Comparison of ENCODE assay signal across 10 cellular contexts in the genomic region with DNA sequence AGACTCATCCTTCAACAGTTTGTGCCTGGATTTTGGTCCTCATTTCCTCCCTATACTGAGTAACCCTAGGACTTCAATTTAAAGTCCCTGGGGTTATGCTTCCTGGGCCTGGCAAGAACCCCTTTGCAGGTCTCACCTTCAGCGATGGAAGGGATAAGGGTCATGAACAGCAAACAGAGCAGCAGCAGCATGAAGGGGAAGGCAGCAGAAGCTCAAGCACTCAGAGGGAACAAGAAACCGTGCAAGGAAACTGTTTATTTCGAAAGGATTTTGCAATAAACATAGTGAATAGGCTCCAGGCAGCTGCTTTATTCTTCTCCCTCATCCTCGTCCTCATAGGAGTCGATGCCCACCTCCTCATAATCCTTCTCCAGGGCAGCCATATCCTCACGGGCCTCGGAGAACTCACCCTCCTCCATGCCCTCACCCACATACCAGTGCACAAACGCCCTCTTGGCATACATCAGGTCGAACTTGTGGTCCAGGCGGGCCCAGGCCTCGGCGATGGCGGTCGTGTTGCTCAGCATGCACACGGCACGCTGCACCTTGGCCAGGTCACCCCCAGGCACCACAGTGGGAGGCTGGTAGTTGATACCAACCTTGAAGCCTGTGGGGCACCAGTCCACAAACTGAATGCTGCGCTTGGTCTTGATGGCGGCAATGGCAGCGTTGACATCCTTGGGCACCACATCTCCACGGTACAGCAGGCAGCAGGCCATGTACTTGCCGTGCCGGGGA. TPM values are rescaled to one million over a fixed set of nuclear protein-coding genes. Genes with fewer than 3 reads are reported as not detected.
DNase-seq lines count a peak whose midpoint lies in the region; ATAC-seq and TF ChIP-seq lines count a peak whose summit lies in the region.
"Had no signal": no experiment of that assay in that cellular context is flagged by ENCODE, and none has a peak within 500 bp of the region (broad histone marks: within the 10 kb centered on the region; RNA-seq: fewer than 3 reads in every experiment).

No MANE protein-coding gene starts in this region.

- WGBS in upper lobe of left lung, 2 donors: 61 to 67% methylated on average over 12 to 22 of the region's 22 CpGs
- WGBS in ovary, 3 donors: 80 to 88% (median 82%) methylated on average over 22 of the region's 22 CpGs

- intact Hi-C loops in ovary (cut with DNase I): no loop called here

- TF ChIP-seq EP300 in upper lobe of left lung (IDR thresholded peaks at IDR 0.05): no peak
- no peak for TF ChIP-seq EP300 in ovary (IDR thresholded peaks at IDR 0.05)

- no peaks in the 10 kb centered on the region for H3K27me3 Mint-ChIP-seq in activated naive CD4-positive, alpha-beta T cell treated with anti-CD3 and anti-CD28 coated beads, Interleukin-2, amount 50 U/mL, for 24 hours
- no peaks in the 10 kb centered on the region for H3K27me3 Mint-ChIP-seq in activated naive CD8-positive, alpha-beta T cell treated with anti-CD3 and anti-CD28 coated beads, Interleukin-2, amount 10 ng/mL, durations not matched to agents 7 days and 5 days
- no peaks in the 10 kb centered on the region for H3K27me3 Mint-ChIP-seq in memory B cell

- peak overlapping the region; percentile 86 for H3K27ac Mint-ChIP-seq in activated naive CD4-positive, alpha-beta T cell treated with anti-CD3 and anti-CD28 coated beads, Interleukin-2, amount 50 U/mL, for 24 hours
- H3K27ac Mint-ChIP-seq in activated naive CD8-positive, alpha-beta T cell treated with anti-CD3 and anti-CD28 coated beads, Interleukin-2, amount 10 ng/mL, durations not matched to agents 7 days and 5 days: peak overlapping the region; percentile 90
- peak overlapping the region; percentile 85 for H3K27ac Mint-ChIP-seq in memory B cell

- H3K9me3 Mint-ChIP-seq in activated naive CD4-positive, alpha-beta T cell treated with anti-CD3 and anti-CD28 coated beads, Interleukin-2, amount 50 U/mL, for 24 hours: no peaks in the 10 kb centered on the region
- no peaks in the 10 kb centered on the region for H3K9me3 Mint-ChIP-seq in activated naive CD8-positive, alpha-beta T cell treated with anti-CD3 and anti-CD28 coated beads, Interleukin-2, amount 10 ng/mL, durations not matched to agents 7 days and 5 days
- H3K9me3 Mint-ChIP-seq in memory B cell: no peaks in the 10 kb centered on the region
- H3K9me3 Mint-ChIP-seq: mesothelial cell of epicardium had no signal

- no peak for TF ChIP-seq POLR2A in upper lobe of left lung (IDR thresholded peaks at IDR 0.05)
- TF ChIP-seq POLR2A in ovary (IDR thresholded peaks at IDR 0.05): no peak
- TF ChIP-seq POLR2A in erythroblast (IDR thresholded peaks at IDR 0.05; ENCODE audit: low read length): no peak

- no peaks in the 10 kb centered on the region for H3K27me3 ChIP-seq in upper lobe of left lung
- H3K27me3 ChIP-seq in ovary: no peaks in the 10 kb centered on the region

- H3K9me3 ChIP-seq in upper lobe of left lung (no peaks in the 10 kb centered on the region), ovary (no peaks in the 10 kb centered on the region)

- H3K4me3 Mint-ChIP-seq in activated naive CD4-positive, alpha-beta T cell treated with anti-CD3 and anti-CD28 coated beads, Interleukin-2, amount 50 U/mL, for 24 hours: peak overlapping the region; percentile 85
- peak overlapping the region; percentile 99 for H3K4me3 Mint-ChIP-seq in activated naive CD8-positive, alpha-beta T cell treated with anti-CD3 and anti-CD28 coated beads, Interleukin-2, amount 10 ng/mL, durations not matched to agents 7 days and 5 days
- H3K4me3 Mint-ChIP-seq in memory B cell: peak overlapping the region; percentile 82
- H3K4me3 Mint-ChIP-seq: mesothelial cell of epicardium had no signal

- POLR2A ChIA-PET in activated naive CD8-positive, alpha-beta T cell treated with anti-CD3 and anti-CD28 coated beads, Interleukin-2, amount 10 ng/mL, durations not matched to agents 7 days and 5 days (lab: Charles Lee): interaction anchor here (0.6 to 8.4 kb wide), 14 partner anchors 10 to 1020 kb away, joined by 3 to 56 read pairs (median 6); a partner anchor contains a TSS

- peaks cover 16% of the 10 kb centered on the region for H3K36me3 Mint-ChIP-seq in activated naive CD4-positive, alpha-beta T cell treated with anti-CD3 and anti-CD28 coated beads, Interleukin-2, amount 50 U/mL, for 24 hours
- H3K36me3 Mint-ChIP-seq in activated naive CD8-positive, alpha-beta T cell treated with anti-CD3 and anti-CD28 coated beads, Interleukin-2, amount 10 ng/mL, durations not matched to agents 7 days and 5 days: peaks cover 53% of the 10 kb centered on the region
- H3K36me3 Mint-ChIP-seq in memory B cell: peaks cover 22% of the 10 kb centered on the region
- H3K36me3 Mint-ChIP-seq: mesothelial cell of epicardium had no signal

- H3K4me1 ChIP-seq in upper lobe of left lung (peaks cover 74 to 95% (median 82%) of the 10 kb centered on the region in 4 donors), ovary (ENCODE audit: insufficient read depth) (peaks cover 26% of the 10 kb centered on the region)

- H3K27ac ChIP-seq in upper lobe of left lung (peak overlapping the region; percentile 77 to 96 (median 96)), ovary (peak overlapping the region in 1 of 2 donors; percentile 71)

- no peak for ATAC-seq in activated naive CD8-positive, alpha-beta T cell treated with anti-CD3 and anti-CD28 coated beads, Interleukin-2, amount 10 ng/mL, durations not matched to agents 7 days and 5 days (ENCODE audit: low read depth)
- ATAC-seq in memory B cell (ENCODE audit: low read depth) (no peak), upper lobe of left lung (ENCODE audit: low FRiP score in 2 of 2) (no peak), GM18867 (IDR thresholded peaks at IDR 0.05; ENCODE audit: unreplicated experiment) (no peak)

- no peak for DNase-seq in activated naive CD4-positive, alpha-beta T cell treated with Interleukin-2 at 50 U/mL for 16 hours
- DNase-seq in activated naive CD8-positive, alpha-beta T cell treated with anti-CD3 and anti-CD28 coated beads, Interleukin-2, amount 10 ng/mL, durations not matched to agents 7 days and 5 days: no peak
- DNase-seq in memory B cell (ENCODE audit: low spot score in 2 of 2) (no peak), upper lobe of left lung (peak in 1 of 2 donors; percentile 78), ovary (no peak), erythroblast (lab: John Stamatoyannopoulos, UW) (no peak)
- DNase-seq: NCI-H187 treated with DMSO at 0.1 percent for 48 hours had no signal

- H3K4me3 ChIP-seq in upper lobe of left lung (peak overlapping the region in 3 of 4 donors; percentile 12 to 31 (median 18)), ovary (no peak overlapping the region)

- H3K36me3 ChIP-seq in upper lobe of left lung (peaks cover 2 to 37% (median 11%) of the 10 kb centered on the region in 4 donors), ovary (no peaks in the 10 kb centered on the region)

- TF ChIP-seq CTCF in upper lobe of left lung (IDR thresholded peaks at IDR 0.05): no peak
- TF ChIP-seq CTCF in ovary (IDR thresholded peaks at IDR 0.05): no peak

- peaks cover 71% of the 10 kb centered on the region for H3K4me1 Mint-ChIP-seq in activated naive CD4-positive, alpha-beta T cell treated with anti-CD3 and anti-CD28 coated beads, Interleukin-2, amount 50 U/mL, for 24 hours
- peaks cover 69% of the 10 kb centered on the region for H3K4me1 Mint-ChIP-seq in activated naive CD8-positive, alpha-beta T cell treated with anti-CD3 and anti-CD28 coated beads, Interleukin-2, amount 10 ng/mL, durations not matched to agents 7 days and 5 days
- H3K4me1 Mint-ChIP-seq in memory B cell: peaks cover 63% of the 10 kb centered on the region

RNA-seq across cellular contexts. Expression of a gene that starts 2.8 kb away (rescaled TPM):
- not detected for total RNA-seq in activated naive CD8-positive, alpha-beta T cell treated with anti-CD3 and anti-CD28 coated beads, Interleukin-2, amount 10 ng/mL, durations not matched to agents 7 days and 5 days
- total RNA-seq in upper lobe of left lung: 1 to 10 TPM in 5 of 6 donors, under 1 TPM in 1; 0.26 to 8.9 (median 3.1) TPM
- 10 to 100 TPM in 1 of 7 donors, 1 to 10 TPM in 1, under 1 TPM in 3, not detected in 2; 0.27 to 13.2 (median 0.83) TPM for total RNA-seq in ovary
- under 1 TPM; 0.18 to 0.34 TPM for polyA plus RNA-seq in ovary
- total RNA-seq: mesothelial cell of epicardium had no signal

RNA-seq across cellular contexts. Expression of a gene that starts 3.5 kb away (rescaled TPM):
- total RNA-seq in activated naive CD8-positive, alpha-beta T cell treated with anti-CD3 and anti-CD28 coated beads, Interleukin-2, amount 10 ng/mL, durations not matched to agents 7 days and 5 days: 100 to 1,000 TPM; 237 to 266 TPM
- total RNA-seq in upper lobe of left lung (10 to 100 TPM; 17.8 to 52.1 (median 40.3) TPM), ovary (10 to 100 TPM in 6 of 7 donors, 1 to 10 TPM in 1; 8.4 to 53.6 (median 16.5) TPM)
- polyA plus RNA-seq in ovary: 10 to 100 TPM in 1 of 2 donors, 1 to 10 TPM in 1; 7.9 to 42.2 TPM

RNA-seq across cellular contexts. Expression of a gene that starts 4.9 kb away (rescaled TPM):
- total RNA-seq in activated naive CD8-positive, alpha-beta T cell treated with anti-CD3 and anti-CD28 coated beads, Interleukin-2, amount 10 ng/mL, durations not matched to agents 7 days and 5 days: 10 to 100 TPM; 34.0 to 36.0 TPM
- 10 to 100 TPM; 12.6 to 28.3 (median 15.7) TPM for total RNA-seq in upper lobe of left lung
- 10 to 100 TPM; 12.4 to 24.8 (median 17.9) TPM for total RNA-seq in ovary
- polyA plus RNA-seq in ovary: 10 to 100 TPM; 19.1 to 29.4 TPM

RNA-seq across cellular contexts. Expression of a gene that starts 5.0 kb away (rescaled TPM):
- 1 to 10 TPM; 3.3 to 4.1 TPM for total RNA-seq in activated naive CD8-positive, alpha-beta T cell treated with anti-CD3 and anti-CD28 coated beads, Interleukin-2, amount 10 ng/mL, durations not matched to agents 7 days and 5 days
- 10 to 100 TPM in 3 of 6 donors, 1 to 10 TPM in 3; 4.1 to 19.5 (median 11.9) TPM for total RNA-seq in upper lobe of left lung
- total RNA-seq in ovary: 10 to 100 TPM in 6 of 7 donors, 1 to 10 TPM in 1; 5.7 to 20.3 (median 13.9) TPM
- 10 to 100 TPM; 12.8 to 19.6 TPM for polyA plus RNA-seq in ovary

RNA-seq across cellular contexts. Expression of a gene that starts 20.6 kb away (rescaled TPM):
- 100 to 1,000 TPM; 170 to 177 TPM for total RNA-seq in activated naive CD8-positive, alpha-beta T cell treated with anti-CD3 and anti-CD28 coated beads, Interleukin-2, amount 10 ng/mL, durations not matched to agents 7 days and 5 days
- total RNA-seq in upper lobe of left lung: 100 to 1,000 TPM in 2 of 6 donors, 10 to 100 TPM in 4; 26.0 to 339 (median 67.2) TPM
- 10 to 100 TPM; 36.4 to 60.2 (median 44.1) TPM for total RNA-seq in ovary
- polyA plus RNA-seq in ovary: 10 to 100 TPM; 33.1 to 36.5 TPM

Comparison
In these comparisons a context has a peak if more than half of its experiments do, and no peak if none do; other contexts are left out.
1. RNA of a gene that starts 3.5 kb away (total RNA-seq): 237 to 266 TPM in activated naive CD8-positive, alpha-beta T cell treated with anti-CD3 and anti-CD28 coated beads, Interleukin-2, amount 10 ng/mL, durations not matched to agents 7 days and 5 days; 17.8 to 52.1 TPM in upper lobe of left lung and 8.4 to 53.6 TPM in ovary; every median in the first group is over 4 times any median in the second.
2. Peak in every context shown above with its lines, with median percentiles within 50 percentile points of each other: H3K27ac Mint-ChIP-seq and H3K4me3 Mint-ChIP-seq.